Comparison of ENCODE assay signal across 9 cellular contexts in genomic region chr4:8442596-8443358, GRCh38. TPM values are rescaled to one million over a fixed set of nuclear protein-coding genes. Genes with fewer than 3 reads are reported as not detected.
A peak's percentile ranks its signal among the peaks of the same experiment; 100 is the strongest.
DNase-seq lines count a peak whose midpoint lies in the region; ATAC-seq and TF ChIP-seq lines count a peak whose summit lies in the region.
"Had no signal": no experiment of that assay in that cellular context is flagged by ENCODE, and none has a peak within 500 bp of the region (broad histone marks: within the 10 kb centered on the region; RNA-seq: fewer than 3 reads in every experiment).

No MANE protein-coding gene starts in this region.

- H3K27ac Mint-ChIP-seq in activated CD8-positive, alpha-beta memory T cell treated with anti-CD3 and anti-CD28 coated beads, Interleukin-2, amount 10 ng/mL, durations not matched to agents 7 days and 5 days = no peak overlapping the region
- H3K27ac Mint-ChIP-seq in T-helper 17 cell = peak overlapping the region; percentile 91

- H3K27me3 ChIP-seq in skeletal muscle tissue (ENCODE audit: control insufficient read depth in 3 of 3, insufficient read depth in 3 of 3, low read length in 3 of 3) = no peaks in the 10 kb centered on the region

- no peak for TF ChIP-seq CTCF in fibroblast of mammary gland (conservative IDR thresholded peaks at IDR 0.05; ENCODE audit: control insufficient read depth, insufficient read depth, low read depth, low read length)

- peaks cover 16 to 19% (median 17%) of the 10 kb centered on the region in 3 donors for H3K36me3 ChIP-seq in skeletal muscle tissue (ENCODE audit: control insufficient read depth in 3 of 3, insufficient read depth in 3 of 3, low read length in 3 of 3)

- peak overlapping the region; percentile 81 for H3K4me3 ChIP-seq in fibroblast of mammary gland (ENCODE audit: control insufficient read depth, low read depth, low read length)
- peak overlapping the region in 2 of 3 donors; percentile 11 to 96 for H3K4me3 ChIP-seq in skeletal muscle tissue (ENCODE audit: low read length in 3 of 3)

- no peak for ATAC-seq in activated CD8-positive, alpha-beta memory T cell treated with anti-CD3 and anti-CD28 coated beads, Interleukin-2, amount 10 ng/mL, durations not matched to agents 7 days and 5 days
- ATAC-seq in T-helper 17 cell (no peak), GM21717 (IDR thresholded peaks at IDR 0.05; ENCODE audit: unreplicated experiment) (no peak)

- H3K9me3 Mint-ChIP-seq in activated CD8-positive, alpha-beta memory T cell treated with anti-CD3 and anti-CD28 coated beads, Interleukin-2, amount 10 ng/mL, durations not matched to agents 7 days and 5 days (ENCODE audit: low read depth) = no peaks in the 10 kb centered on the region

- peaks cover 32 to 48% (median 40%) of the 10 kb centered on the region in 3 donors for H3K4me1 ChIP-seq in skeletal muscle tissue (ENCODE audit: control insufficient read depth in 3 of 3, insufficient read depth in 3 of 3, low read length in 3 of 3)

- no peaks in the 10 kb centered on the region for H3K27me3 Mint-ChIP-seq in activated CD8-positive, alpha-beta memory T cell treated with anti-CD3 and anti-CD28 coated beads, Interleukin-2, amount 10 ng/mL, durations not matched to agents 7 days and 5 days
- H3K27me3 Mint-ChIP-seq in T-helper 17 cell = no peaks in the 10 kb centered on the region

- H3K4me3 Mint-ChIP-seq in activated CD8-positive, alpha-beta memory T cell treated with anti-CD3 and anti-CD28 coated beads, Interleukin-2, amount 10 ng/mL, durations not matched to agents 7 days and 5 days = peak overlapping the region; percentile 45
- peak overlapping the region; percentile 57 for H3K4me3 Mint-ChIP-seq in T-helper 17 cell

- H3K9me3 ChIP-seq in T-helper 17 cell (ENCODE audit: control insufficient read depth, low read length, poor library complexity, severe bottlenecking) (no peaks in the 10 kb centered on the region), skeletal muscle tissue (ENCODE audit: control insufficient read depth in 3 of 3, low read length in 3 of 3) (no peaks in the 10 kb centered on the region)

- H3K4me1 Mint-ChIP-seq in activated CD8-positive, alpha-beta memory T cell treated with anti-CD3 and anti-CD28 coated beads, Interleukin-2, amount 10 ng/mL, durations not matched to agents 7 days and 5 days = peaks cover 60% of the 10 kb centered on the region
- H3K4me1 Mint-ChIP-seq in T-helper 17 cell = peaks cover 43% of the 10 kb centered on the region

- DNase-seq in activated CD8-positive, alpha-beta memory T cell treated with anti-CD3 and anti-CD28 coated beads, Interleukin-2, amount 10 ng/mL, durations not matched to agents 7 days and 5 days = no peak
- DNase-seq in activated CD8-positive, alpha-beta memory T cell treated with anti-CD3 and anti-CD28 coated beads, Interleukin-2, amount 50 U/mL, for 48 hours = no peak
- DNase-seq in T-helper 17 cell = no peak
- DNase-seq in fibroblast of mammary gland (ENCODE audit: low read depth) = no peak
- no peak for DNase-seq in NCI-H510A (lab: John Stamatoyannopoulos, UW)
- no peak for DNase-seq in Ammon's horn (ENCODE audit: low spot score)
- DNase-seq: MV-4-11 had no signal

- peak overlapping the region in 1 of 3 donors; percentile 20 for H3K9ac ChIP-seq in skeletal muscle tissue (ENCODE audit: low read depth in 1 of 3, low read length in 3 of 3)

- CTCF ChIA-PET in activated CD8-positive, alpha-beta memory T cell treated with anti-CD3 and anti-CD28 coated beads, Interleukin-2, amount 10 ng/mL, durations not matched to agents 7 days and 5 days (lab: Charles Lee) = no interaction called here

- H3K36me3 Mint-ChIP-seq in activated CD8-positive, alpha-beta memory T cell treated with anti-CD3 and anti-CD28 coated beads, Interleukin-2, amount 10 ng/mL, durations not matched to agents 7 days and 5 days = peaks cover 2% of the 10 kb centered on the region
- peaks cover 2% of the 10 kb centered on the region for H3K36me3 Mint-ChIP-seq in T-helper 17 cell (ENCODE audit: low read depth)

- no peak overlapping the region for H3K27ac ChIP-seq in skeletal muscle tissue (ENCODE audit: low read depth, low read length)

RNA-seq across cellular contexts. Expression of gene TRMT44, which starts 2.2 kb away (rescaled TPM):
- total RNA-seq in activated CD8-positive, alpha-beta memory T cell treated with anti-CD3 and anti-CD28 coated beads, Interleukin-2, amount 10 ng/mL, durations not matched to agents 7 days and 5 days = 10 to 100 TPM; 20.5 to 24.5 TPM
- 10 to 100 TPM; 20.4 to 32.7 TPM for total RNA-seq in T-helper 17 cell
- 11.0 TPM for total RNA-seq in skeletal muscle tissue

RNA-seq across cellular contexts. Expression of gene ACOX3, which starts 2.3 kb away (rescaled TPM):
- total RNA-seq in activated CD8-positive, alpha-beta memory T cell treated with anti-CD3 and anti-CD28 coated beads, Interleukin-2, amount 10 ng/mL, durations not matched to agents 7 days and 5 days = 10 to 100 TPM; 11.7 to 13.0 TPM
- 10 to 100 TPM in 1 of 2 donors, 1 to 10 TPM in 1; 9.6 to 11.3 TPM for total RNA-seq in T-helper 17 cell
- total RNA-seq in skeletal muscle tissue = 21.9 TPM
